ENCODE assay signal across 7 cellular contexts in genomic region chr7:91573405-91573804, GRCh38.
"Had no signal": no experiment of that assay in that cellular context is flagged by ENCODE, and none has a peak within 500 bp of the region (broad histone marks: within the 10 kb centered on the region; RNA-seq: fewer than 3 reads in every experiment).

No MANE protein-coding gene starts in this region.

- H3K27ac Mint-ChIP-seq: HFFc6, IgD-negative memory B cell had no signal

- H3K27me3 Mint-ChIP-seq: IgD-negative memory B cell had no signal

- DNase-seq: GM23248, GOT3, H7, HFFc6 had no signal

- H3K4me3 Mint-ChIP-seq: HFFc6, IgD-negative memory B cell had no signal

- ATAC-seq: HCT116, HepG2 had no signal
